Comparison of ENCODE assay signal across 26 cellular contexts in the genomic region with DNA sequence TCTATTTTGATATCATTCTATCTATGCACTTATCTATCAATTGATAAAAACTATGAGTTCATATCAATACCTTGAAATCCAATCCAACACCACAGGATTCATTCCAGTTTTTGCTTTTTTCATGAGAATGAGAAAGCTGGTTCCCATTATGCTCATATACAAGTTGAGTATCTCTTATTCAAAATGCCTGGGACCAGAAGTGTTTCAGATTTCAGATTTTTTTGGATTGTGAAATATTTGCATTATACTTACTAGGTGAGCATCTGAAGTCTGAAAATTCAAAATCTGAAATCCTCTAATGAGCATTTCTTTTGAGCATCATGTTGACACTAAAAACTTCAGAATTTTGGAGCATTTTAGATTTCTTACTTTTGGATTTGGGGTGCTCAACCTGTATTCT.
"Had no signal": no experiment of that assay in that cellular context is flagged by ENCODE, and none has a peak within 500 bp of the region (broad histone marks: within the 10 kb centered on the region; RNA-seq: fewer than 3 reads in every experiment).

No MANE protein-coding gene starts in this region.

- H3K27ac Mint-ChIP-seq: activated CD8-positive, alpha-beta T cell treated with anti-CD3 and anti-CD28 coated beads for 36 hours; activated T-cell treated with anti-CD3 and anti-CD28 coated beads, Interleukin-2, amount 50 U/mL, for 72 hours; activated T-helper 2 cell treated with anti-CD3 and anti-CD28 coated beads, Interferon-gamma antibody, Interleukin-2, Interleukin-4, amounts not matched to agents 10 μg/mL and 5 μg/mL and 100 μg/mL, durations not matched to agents 14 hours and 24 hours and 36 hours; brain; T-helper 2 cell treated with Interferon-gamma antibody and Interleukin-4, amounts not matched to agents 5 μg/mL and 100 μg/mL, for 36 hours had no signal

- H3K36me3 ChIP-seq: ascending aorta had no signal

- ATAC-seq: activated CD4-positive, CD25-positive, alpha-beta regulatory T cell treated with anti-CD3 and anti-CD28 coated beads, Interleukin-2, amount 50 U/mL, for 24 hours; activated CD8-positive, alpha-beta T cell treated with anti-CD3 and anti-CD28 coated beads for 36 hours; activated T-cell treated with anti-CD3 and anti-CD28 coated beads, Interleukin-2, amount 50 U/mL, for 72 hours; K562; Right ventricle myocardium inferior had no signal

- H3K4me3 ChIP-seq: ascending aorta, K562, PC-9, SK-N-MC had no signal

- FAIRE-seq: K562 had no signal

- H2AFZ ChIP-seq: PC-9 had no signal

- H3K9me3 Mint-ChIP-seq: activated CD8-positive, alpha-beta T cell treated with anti-CD3 and anti-CD28 coated beads for 36 hours; activated T-helper 2 cell treated with anti-CD3 and anti-CD28 coated beads, Interferon-gamma antibody, Interleukin-2, Interleukin-4, amounts not matched to agents 10 μg/mL and 5 μg/mL and 100 μg/mL, durations not matched to agents 14 hours and 24 hours and 36 hours; T-helper 2 cell treated with Interferon-gamma antibody and Interleukin-4, amounts not matched to agents 5 μg/mL and 100 μg/mL, for 36 hours had no signal

- H3K27me3 Mint-ChIP-seq: central memory CD8-positive, alpha-beta T cell had no signal

- H3K4me3 Mint-ChIP-seq: activated CD8-positive, alpha-beta T cell treated with anti-CD3 and anti-CD28 coated beads for 36 hours; activated T-cell treated with anti-CD3 and anti-CD28 coated beads, Interleukin-2, amount 50 U/mL, for 72 hours; brain; central memory CD8-positive, alpha-beta T cell; T-helper 2 cell treated with Interferon-gamma antibody and Interleukin-4, amounts not matched to agents 5 μg/mL and 100 μg/mL, for 36 hours had no signal

- H3K27me3 ChIP-seq: ascending aorta had no signal

- H3K4me2 ChIP-seq: PC-9 had no signal

- H3K27ac ChIP-seq: ascending aorta, SK-N-MC had no signal

- H3K4me1 ChIP-seq: ascending aorta had no signal

- H3K4me1 Mint-ChIP-seq: central memory CD8-positive, alpha-beta T cell had no signal

- H3K9me3 ChIP-seq: ascending aorta had no signal

- DNase-seq: activated CD4-positive, alpha-beta T cell treated with anti-CD3 and anti-CD28 coated beads for 4 hours; activated CD8-positive, alpha-beta memory T cell treated with anti-CD3 and anti-CD28 coated beads, Interleukin-2, amount 50 U/mL, for 4 hours; activated CD8-positive, alpha-beta T cell treated with anti-CD3 and anti-CD28 coated beads for 36 hours; activated gamma-delta T cell treated with Interleukin-2 at 50 U/mL for 16 hours; activated naive CD4-positive, alpha-beta T cell treated with anti-CD3 and anti-CD28 coated beads, Interleukin-2, amount 50 U/mL, for 16 hours; activated T-cell treated with anti-CD3 and anti-CD28 coated beads, Interleukin-2, amount 50 U/mL, for 72 hours; amniotic stem cell; Karpas-422; MM.1S; NCI-H1105 treated with DMSO at 0.1 percent for 48 hours; NCI-H1436 treated with DMSO at 0.1 percent for 48 hours; NCI-H187; NCI-H2081; NCI-H446; NCI-H524; PC-9; SW 1271 had no signal
